ENCODE assay signal across 1 cellular context in the genomic region with DNA sequence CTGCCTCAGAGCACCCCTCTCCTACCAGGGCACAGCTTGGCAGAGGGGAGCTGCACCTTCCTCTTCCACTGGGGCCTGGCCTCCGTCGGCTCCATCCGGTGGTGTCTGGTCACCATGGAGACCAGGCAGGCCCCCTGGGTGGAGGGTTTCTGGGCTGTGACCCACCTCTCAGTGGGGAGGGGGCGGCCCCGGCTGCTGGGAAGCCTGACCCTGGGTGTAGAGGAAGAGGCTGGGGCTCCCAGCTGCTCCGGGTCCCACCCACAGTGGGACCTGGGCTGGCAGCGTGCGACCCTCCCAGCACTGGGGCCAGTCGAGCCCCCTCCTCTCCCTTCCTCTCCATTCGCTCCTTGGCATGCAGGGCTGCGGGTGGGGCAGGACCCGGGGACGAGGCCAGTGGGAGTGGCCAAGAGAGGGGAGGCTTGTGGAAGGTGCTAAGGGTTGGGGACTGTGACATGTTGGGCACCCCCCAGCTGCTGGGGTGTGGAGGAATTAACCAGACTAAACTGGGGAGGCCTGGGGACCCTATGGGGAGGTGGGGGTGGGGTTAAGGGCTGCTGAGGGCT.
TF ChIP-seq lines count a peak whose summit lies in the region.

No MANE protein-coding gene starts in this region.

TF ChIP-seq in GM23338, 12 proteins besides CTCF, POLR2A, EP300 and RAD21:
- TF ChIP-seq NANOG (IDR thresholded peaks at IDR 0.05; ENCODE audit: borderline replicate concordance) (no peak), CREB1 (CRISPR knock-in tag; IDR thresholded peaks at IDR 0.05; ENCODE audit: low read depth) (no peak), EZH2 (IDR thresholded peaks at IDR 0.05; ENCODE audit: low read depth, unreplicated experiment) (no peak), POLR2AphosphoS5 (IDR thresholded peaks at IDR 0.05; ENCODE audit: low read depth) (no peak), STAT1 (IDR thresholded peaks at IDR 0.05; ENCODE audit: unreplicated experiment) (no peak), EZH2phosphoT487 (IDR thresholded peaks at IDR 0.05; ENCODE audit: unreplicated experiment) (no peak), JUNB (IDR thresholded peaks at IDR 0.05; ENCODE audit: unreplicated experiment) (no peak), ZNF114 (CRISPR knock-in tag; IDR thresholded peaks at IDR 0.05) (no peak), ZNF331 (CRISPR knock-in tag; IDR thresholded peaks at IDR 0.05; ENCODE audit: low read depth) (no peak)
- TF ChIP-seq, protein P1, sequence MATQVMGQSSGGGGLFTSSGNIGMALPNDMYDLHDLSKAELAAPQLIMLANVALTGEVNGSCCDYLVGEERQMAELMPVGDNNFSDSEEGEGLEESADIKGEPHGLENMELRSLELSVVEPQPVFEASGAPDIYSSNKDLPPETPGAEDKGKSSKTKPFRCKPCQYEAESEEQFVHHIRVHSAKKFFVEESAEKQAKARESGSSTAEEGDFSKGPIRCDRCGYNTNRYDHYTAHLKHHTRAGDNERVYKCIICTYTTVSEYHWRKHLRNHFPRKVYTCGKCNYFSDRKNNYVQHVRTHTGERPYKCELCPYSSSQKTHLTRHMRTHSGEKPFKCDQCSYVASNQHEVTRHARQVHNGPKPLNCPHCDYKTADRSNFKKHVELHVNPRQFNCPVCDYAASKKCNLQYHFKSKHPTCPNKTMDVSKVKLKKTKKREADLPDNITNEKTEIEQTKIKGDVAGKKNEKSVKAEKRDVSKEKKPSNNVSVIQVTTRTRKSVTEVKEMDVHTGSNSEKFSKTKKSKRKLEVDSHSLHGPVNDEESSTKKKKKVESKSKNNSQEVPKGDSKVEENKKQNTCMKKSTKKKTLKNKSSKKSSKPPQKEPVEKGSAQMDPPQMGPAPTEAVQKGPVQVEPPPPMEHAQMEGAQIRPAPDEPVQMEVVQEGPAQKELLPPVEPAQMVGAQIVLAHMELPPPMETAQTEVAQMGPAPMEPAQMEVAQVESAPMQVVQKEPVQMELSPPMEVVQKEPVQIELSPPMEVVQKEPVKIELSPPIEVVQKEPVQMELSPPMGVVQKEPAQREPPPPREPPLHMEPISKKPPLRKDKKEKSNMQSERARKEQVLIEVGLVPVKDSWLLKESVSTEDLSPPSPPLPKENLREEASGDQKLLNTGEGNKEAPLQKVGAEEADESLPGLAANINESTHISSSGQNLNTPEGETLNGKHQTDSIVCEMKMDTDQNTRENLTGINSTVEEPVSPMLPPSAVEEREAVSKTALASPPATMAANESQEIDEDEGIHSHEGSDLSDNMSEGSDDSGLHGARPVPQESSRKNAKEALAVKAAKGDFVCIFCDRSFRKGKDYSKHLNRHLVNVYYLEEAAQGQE (IDR thresholded peaks at IDR 0.05; ENCODE audit: unreplicated experiment) = no peak
- TF ChIP-seq, protein P2, sequence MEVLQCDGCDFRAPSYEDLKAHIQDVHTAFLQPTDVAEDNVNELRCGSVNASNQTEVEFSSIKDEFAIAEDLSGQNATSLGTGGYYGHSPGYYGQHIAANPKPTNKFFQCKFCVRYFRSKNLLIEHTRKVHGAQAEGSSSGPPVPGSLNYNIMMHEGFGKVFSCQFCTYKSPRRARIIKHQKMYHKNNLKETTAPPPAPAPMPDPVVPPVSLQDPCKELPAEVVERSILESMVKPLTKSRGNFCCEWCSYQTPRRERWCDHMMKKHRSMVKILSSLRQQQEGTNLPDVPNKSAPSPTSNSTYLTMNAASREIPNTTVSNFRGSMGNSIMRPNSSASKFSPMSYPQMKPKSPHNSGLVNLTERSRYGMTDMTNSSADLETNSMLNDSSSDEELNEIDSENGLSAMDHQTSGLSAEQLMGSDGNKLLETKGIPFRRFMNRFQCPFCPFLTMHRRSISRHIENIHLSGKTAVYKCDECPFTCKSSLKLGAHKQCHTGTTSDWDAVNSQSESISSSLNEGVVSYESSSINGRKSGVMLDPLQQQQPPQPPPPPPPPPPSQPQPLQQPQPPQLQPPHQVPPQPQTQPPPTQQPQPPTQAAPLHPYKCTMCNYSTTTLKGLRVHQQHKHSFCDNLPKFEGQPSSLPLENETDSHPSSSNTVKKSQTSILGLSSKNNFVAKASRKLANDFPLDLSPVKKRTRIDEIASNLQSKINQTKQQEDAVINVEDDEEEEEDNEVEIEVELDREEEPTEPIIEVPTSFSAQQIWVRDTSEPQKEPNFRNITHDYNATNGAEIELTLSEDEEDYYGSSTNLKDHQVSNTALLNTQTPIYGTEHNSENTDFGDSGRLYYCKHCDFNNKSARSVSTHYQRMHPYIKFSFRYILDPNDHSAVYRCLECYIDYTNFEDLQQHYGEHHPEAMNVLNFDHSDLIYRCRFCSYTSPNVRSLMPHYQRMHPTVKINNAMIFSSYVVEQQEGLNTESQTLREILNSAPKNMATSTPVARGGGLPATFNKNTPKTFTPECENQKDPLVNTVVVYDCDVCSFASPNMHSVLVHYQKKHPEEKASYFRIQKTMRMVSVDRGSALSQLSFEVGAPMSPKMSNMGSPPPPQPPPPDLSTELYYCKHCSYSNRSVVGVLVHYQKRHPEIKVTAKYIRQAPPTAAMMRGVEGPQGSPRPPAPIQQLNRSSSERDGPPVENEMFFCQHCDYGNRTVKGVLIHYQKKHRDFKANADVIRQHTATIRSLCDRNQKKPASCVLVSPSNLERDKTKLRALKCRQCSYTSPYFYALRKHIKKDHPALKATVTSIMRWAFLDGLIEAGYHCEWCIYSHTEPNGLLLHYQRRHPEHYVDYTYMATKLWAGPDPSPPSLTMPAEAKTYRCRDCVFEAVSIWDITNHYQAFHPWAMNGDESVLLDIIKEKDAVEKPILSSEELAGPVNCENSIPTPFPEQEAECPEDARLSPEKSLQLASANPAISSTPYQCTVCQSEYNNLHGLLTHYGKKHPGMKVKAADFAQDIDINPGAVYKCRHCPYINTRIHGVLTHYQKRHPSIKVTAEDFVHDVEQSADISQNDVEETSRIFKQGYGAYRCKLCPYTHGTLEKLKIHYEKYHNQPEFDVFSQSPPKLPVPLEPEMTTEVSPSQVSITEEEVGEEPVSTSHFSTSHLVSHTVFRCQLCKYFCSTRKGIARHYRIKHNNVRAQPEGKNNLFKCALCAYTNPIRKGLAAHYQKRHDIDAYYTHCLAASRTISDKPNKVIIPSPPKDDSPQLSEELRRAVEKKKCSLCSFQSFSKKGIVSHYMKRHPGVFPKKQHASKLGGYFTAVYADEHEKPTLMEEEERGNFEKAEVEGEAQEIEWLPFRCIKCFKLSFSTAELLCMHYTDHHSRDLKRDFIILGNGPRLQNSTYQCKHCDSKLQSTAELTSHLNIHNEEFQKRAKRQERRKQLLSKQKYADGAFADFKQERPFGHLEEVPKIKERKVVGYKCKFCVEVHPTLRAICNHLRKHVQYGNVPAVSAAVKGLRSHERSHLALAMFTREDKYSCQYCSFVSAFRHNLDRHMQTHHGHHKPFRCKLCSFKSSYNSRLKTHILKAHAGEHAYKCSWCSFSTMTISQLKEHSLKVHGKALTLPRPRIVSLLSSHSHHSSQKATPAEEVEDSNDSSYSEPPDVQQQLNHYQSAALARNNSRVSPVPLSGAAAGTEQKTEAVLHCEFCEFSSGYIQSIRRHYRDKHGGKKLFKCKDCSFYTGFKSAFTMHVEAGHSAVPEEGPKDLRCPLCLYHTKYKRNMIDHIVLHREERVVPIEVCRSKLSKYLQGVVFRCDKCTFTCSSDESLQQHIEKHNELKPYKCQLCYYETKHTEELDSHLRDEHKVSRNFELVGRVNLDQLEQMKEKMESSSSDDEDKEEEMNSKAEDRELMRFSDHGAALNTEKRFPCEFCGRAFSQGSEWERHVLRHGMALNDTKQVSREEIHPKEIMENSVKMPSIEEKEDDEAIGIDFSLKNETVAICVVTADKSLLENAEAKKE (CRISPR knock-in tag; IDR thresholded peaks at IDR 0.05) = no peak
- TF ChIP-seq, protein P3, sequence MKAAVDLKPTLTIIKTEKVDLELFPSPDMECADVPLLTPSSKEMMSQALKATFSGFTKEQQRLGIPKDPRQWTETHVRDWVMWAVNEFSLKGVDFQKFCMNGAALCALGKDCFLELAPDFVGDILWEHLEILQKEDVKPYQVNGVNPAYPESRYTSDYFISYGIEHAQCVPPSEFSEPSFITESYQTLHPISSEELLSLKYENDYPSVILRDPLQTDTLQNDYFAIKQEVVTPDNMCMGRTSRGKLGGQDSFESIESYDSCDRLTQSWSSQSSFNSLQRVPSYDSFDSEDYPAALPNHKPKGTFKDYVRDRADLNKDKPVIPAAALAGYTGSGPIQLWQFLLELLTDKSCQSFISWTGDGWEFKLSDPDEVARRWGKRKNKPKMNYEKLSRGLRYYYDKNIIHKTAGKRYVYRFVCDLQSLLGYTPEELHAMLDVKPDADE (IDR thresholded peaks at IDR 0.05) = no peak
